ENCODE assay signal across 8 cellular contexts in the genomic region with DNA sequence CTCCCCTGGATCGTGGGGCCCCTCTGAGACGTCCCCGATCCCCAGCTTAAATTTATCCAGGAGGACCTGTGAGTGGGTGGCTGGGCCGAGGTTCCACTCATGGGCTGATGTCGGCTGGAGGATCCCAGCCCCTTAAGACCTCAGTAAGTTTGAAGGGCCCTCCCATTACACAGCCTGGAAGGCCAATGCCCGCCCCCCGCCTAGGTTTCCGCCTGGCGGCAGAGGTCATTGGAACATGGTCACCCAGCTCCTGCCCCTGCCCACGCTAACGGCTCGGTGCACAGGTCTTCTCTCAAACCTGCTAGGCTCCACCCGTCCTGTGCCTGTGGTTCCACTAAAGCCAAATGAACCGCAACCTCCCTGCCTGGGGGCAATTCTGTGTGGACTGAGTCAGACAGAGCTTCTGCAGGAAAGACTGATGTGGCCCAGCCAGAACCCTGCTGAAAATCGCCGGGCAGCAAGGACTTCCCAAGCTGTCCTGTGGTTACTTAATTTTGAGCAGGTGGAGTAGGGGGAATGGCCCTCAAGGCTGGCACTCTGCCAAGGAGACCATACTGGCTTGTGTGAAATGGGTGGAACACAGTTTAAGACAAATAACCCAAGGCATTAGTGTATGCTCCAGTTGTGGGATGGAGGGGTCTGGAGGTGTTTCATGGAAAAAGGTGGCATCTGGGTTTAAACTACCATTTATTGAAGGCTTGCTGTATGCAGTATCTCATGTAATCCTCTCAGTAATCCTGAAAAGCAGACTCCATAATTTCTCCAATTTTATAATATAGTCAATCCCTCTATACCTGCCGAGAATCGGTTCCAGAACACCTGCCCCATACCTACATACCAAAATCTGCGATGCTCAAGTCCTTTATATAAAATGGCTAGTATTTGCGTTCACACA. TPM values are rescaled to one million over a fixed set of nuclear protein-coding genes. Genes with fewer than 3 reads are reported as not detected.
DNase-seq lines count a peak whose midpoint lies in the region; ATAC-seq, FAIRE-seq and TF ChIP-seq lines count a peak whose summit lies in the region.

No MANE protein-coding gene starts in this region.

- FAIRE-seq in A549 (lab: Jason Lieb, UNC) = no peak

- TF ChIP-seq CTCF in A549 (IDR thresholded peaks at IDR 0.05) (no peak), heart left ventricle (IDR thresholded peaks at IDR 0.05) (no peak)

- H3K4me1 ChIP-seq in A549 = peaks cover 25% of the 10 kb centered on the region
- H3K4me1 ChIP-seq in heart left ventricle = peaks cover 0 to 19% (median 3%) of the 10 kb centered on the region in 12 donors
- H3K4me1 ChIP-seq in rectal smooth muscle tissue (ENCODE audit: control insufficient read depth, insufficient read depth, low read length) = peaks cover 10% of the 10 kb centered on the region

- H3K36me3 Mint-ChIP-seq in activated naive CD4-positive, alpha-beta T cell treated with anti-CD3 and anti-CD28 coated beads, Interleukin-2, amount 50 U/mL, for 24 hours = peaks cover 1% of the 10 kb centered on the region

- H3K9me3 Mint-ChIP-seq in activated naive CD4-positive, alpha-beta T cell treated with anti-CD3 and anti-CD28 coated beads, Interleukin-2, amount 50 U/mL, for 24 hours = no peaks in the 10 kb centered on the region

- H3K27me3 ChIP-seq in heart left ventricle = no peaks in the 10 kb centered on the region
- no peaks in the 10 kb centered on the region for H3K27me3 ChIP-seq in rectal smooth muscle tissue (ENCODE audit: control insufficient read depth, insufficient read depth, low read length)

- peaks cover 20% of the 10 kb centered on the region for H3K4me1 Mint-ChIP-seq in activated naive CD4-positive, alpha-beta T cell treated with anti-CD3 and anti-CD28 coated beads, Interleukin-2, amount 50 U/mL, for 24 hours

- H3K36me3 ChIP-seq in heart left ventricle = no peaks in the 10 kb centered on the region
- H3K36me3 ChIP-seq in rectal smooth muscle tissue (ENCODE audit: control insufficient read depth, insufficient read depth, low read length) = no peaks in the 10 kb centered on the region

- H3K27me3 Mint-ChIP-seq in activated naive CD4-positive, alpha-beta T cell treated with anti-CD3 and anti-CD28 coated beads, Interleukin-2, amount 50 U/mL, for 24 hours = no peaks in the 10 kb centered on the region

- H3K9ac ChIP-seq in rectal smooth muscle tissue (ENCODE audit: low read length) = peak overlapping the region; percentile 27

- 27% methylated on average over 14 of the region's 20 CpGs for WGBS in A549 (ENCODE audit: missing lambda C conversion rate)
- WGBS in heart left ventricle, 4 donors = 36 to 66% (median 51%) methylated on average over 7 to 20 of the region's 20 CpGs

- POLR2A ChIA-PET in A549 (lab: Yijun Ruan, JAX) = interaction anchor here (1.0 to 2.5 kb wide), 10 partner anchors 8 to 124 kb away, joined by 3 to 14 read pairs (median 6); partner anchors contain the start of genes HSP90B1 and TDG

- H3K27ac Mint-ChIP-seq in activated naive CD4-positive, alpha-beta T cell treated with anti-CD3 and anti-CD28 coated beads, Interleukin-2, amount 50 U/mL, for 24 hours = peak overlapping the region; percentile 17

- TF ChIP-seq POLR2A in A549 (IDR thresholded peaks at IDR 0.05; ENCODE audit: low read length) (peak; percentile 55; the same call in 1 of the 2 replicates), heart left ventricle (IDR thresholded peaks at IDR 0.05) (no peak)

- CTCF ChIA-PET in A549 (lab: Yijun Ruan, JAX) = interaction anchor here (0.8 to 2.0 kb wide), 8 partner anchors 9 to 106 kb away, joined by 3 to 8 read pairs (median 4); no protein-coding TSS in a partner anchor

- H3K9me3 ChIP-seq in A549 = no peaks in the 10 kb centered on the region
- H3K9me3 ChIP-seq in heart left ventricle = no peaks in the 10 kb centered on the region

- intact Hi-C loops in heart left ventricle (cut with DNase I) = loop anchor here in 1 of 10 donors (5.0 kb wide), 1 partner anchor 95 kb away; no protein-coding TSS in a partner anchor

- H3K4me3 Mint-ChIP-seq in activated naive CD4-positive, alpha-beta T cell treated with anti-CD3 and anti-CD28 coated beads, Interleukin-2, amount 50 U/mL, for 24 hours = peak overlapping the region; percentile 79

- peak overlapping the region; percentile 71 for H3K4me2 ChIP-seq in A549

- no peak for TF ChIP-seq EP300 in A549 (IDR thresholded peaks at IDR 0.05)

- peak; percentile 78 to 92 for ATAC-seq in A549
- peak; percentile 31 for ATAC-seq in GM18907 (IDR thresholded peaks at IDR 0.05; ENCODE audit: unreplicated experiment)
- peak; percentile 62 to 71 (median 71) for ATAC-seq in heart left ventricle
- no peak for ATAC-seq in HG03108 (IDR thresholded peaks at IDR 0.05; ENCODE audit: unreplicated experiment)

- peak overlapping the region; percentile 98 for H3K4me3 ChIP-seq in A549
- peak overlapping the region; percentile 52 to 83 (median 74) for H3K4me3 ChIP-seq in heart left ventricle
- peak overlapping the region; percentile 64 for H3K4me3 ChIP-seq in rectal smooth muscle tissue (ENCODE audit: low read length)

- TF ChIP-seq RAD21 in A549 (conservative IDR thresholded peaks at IDR 0.05 in 1 of 2, IDR thresholded peaks at IDR 0.05 in 1 of 2) = peak in 1 of 2 experiments; percentile 15; a peak in 2 of 5 replicates

- peak overlapping the region; percentile 93 to 97 for H3K27ac ChIP-seq in A549
- H3K27ac ChIP-seq in heart left ventricle = peak overlapping the region; percentile 80 to 92 (median 86)
- H3K27ac ChIP-seq in rectal smooth muscle tissue (ENCODE audit: low read depth, low read length) = peak overlapping the region; percentile 98

- peak; percentile 71 to 85 for DNase-seq in A549 (ENCODE audit: low read depth in 1 of 2, low spot score in 1 of 2)
- DNase-seq in HK-2 (ENCODE audit: unreplicated experiment) = peak; percentile 92
- DNase-seq in RPMI8226 = peak; percentile 70
- peak in 4 of 5 donors; percentile 49 to 77 (median 68) for DNase-seq in heart left ventricle

TF ChIP-seq in A549, 52 proteins besides CTCF, POLR2A, EP300 and RAD21:
- TF ChIP-seq USF2 (IDR thresholded peaks at IDR 0.05) (no peak), CBX8 (IDR thresholded peaks at IDR 0.05) (no peak), GATA3 (IDR thresholded peaks at IDR 0.05; ENCODE audit: borderline replicate concordance) (no peak), MAZ (IDR thresholded peaks at IDR 0.05; ENCODE audit: borderline replicate concordance, low read depth, low read length) (0 out of 2 replicates have a peak, but pooled peaks have one; percentile 20), MYC (IDR thresholded peaks at IDR 0.05; ENCODE audit: borderline replicate concordance, low read length) (peak; percentile 55; the same call in 1 of the 2 replicates), PHF8 (IDR thresholded peaks at IDR 0.05; ENCODE audit: borderline replicate concordance, low read depth) (0 out of 2 replicates have a peak, but pooled peaks have one; percentile 13), NPAS2 (CRISPR knock-in tag; IDR thresholded peaks at IDR 0.05; ENCODE audit: borderline replicate concordance) (no peak), MAX (IDR thresholded peaks at IDR 0.05) (peak; percentile 69), ESRRA (IDR thresholded peaks at IDR 0.05; ENCODE audit: borderline replicate concordance, low read length) (peak; percentile 62; the same call in 1 of the 2 replicates), ZFP36 (IDR thresholded peaks at IDR 0.05; ENCODE audit: borderline replicate concordance, partially characterized antibody) (no peak), SREBF2 (IDR thresholded peaks at IDR 0.05) (no peak), ELK1 (IDR thresholded peaks at IDR 0.05; ENCODE audit: low read depth, low read length) (no peak), NFE2L2 (conservative IDR thresholded peaks at IDR 0.05; ENCODE audit: low read length) (no peak)
- TF ChIP-seq, protein P1, sequence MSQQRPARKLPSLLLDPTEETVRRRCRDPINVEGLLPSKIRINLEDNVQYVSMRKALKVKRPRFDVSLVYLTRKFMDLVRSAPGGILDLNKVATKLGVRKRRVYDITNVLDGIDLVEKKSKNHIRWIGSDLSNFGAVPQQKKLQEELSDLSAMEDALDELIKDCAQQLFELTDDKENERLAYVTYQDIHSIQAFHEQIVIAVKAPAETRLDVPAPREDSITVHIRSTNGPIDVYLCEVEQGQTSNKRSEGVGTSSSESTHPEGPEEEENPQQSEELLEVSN (IDR thresholded peaks at IDR 0.05; ENCODE audit: borderline replicate concordance, low read depth) = 0 out of 2 replicates have a peak, but pooled peaks have one; percentile 3

RNA-seq across cellular contexts. Expression of gene NT5DC3, which starts 0.9 kb away (rescaled TPM):
- polyA plus RNA-seq in A549 (2011; rRNA removed) (5.2 and 8.8 TPM in 2 replicates), A549 (2017; fragmentation: RNase III; extraction: RNeasy Plus Mini Kit Qiagen cat#74134 plus additional on column Dnase treatment) (5.6 to 6.7 TPM (median 6.3 TPM) in 3 replicates), heart left ventricle (1 to 10 TPM in 1 of 2 donors, under 1 TPM in 1; 0.95 to 6.3 TPM)
- polyA plus RNA-seq in A549 (2012; cell fraction: cytosol; rRNA removed) = 4.1 and 5.4 TPM in 2 replicates
- 11.6 and 21.4 TPM in 2 replicates for polyA plus RNA-seq in A549 (2012; cell fraction: nucleus; rRNA removed)
- 9.8 and 13.0 TPM in 2 replicates for polyA minus RNA-seq in A549 (2011; rRNA and poly(A)+ RNA removed)
- total RNA-seq in heart left ventricle = 1 to 10 TPM; 2.4 to 6.3 (median 3.7) TPM
